35 cellular contexts compared by ENCODE assay signal in the genomic region with DNA sequence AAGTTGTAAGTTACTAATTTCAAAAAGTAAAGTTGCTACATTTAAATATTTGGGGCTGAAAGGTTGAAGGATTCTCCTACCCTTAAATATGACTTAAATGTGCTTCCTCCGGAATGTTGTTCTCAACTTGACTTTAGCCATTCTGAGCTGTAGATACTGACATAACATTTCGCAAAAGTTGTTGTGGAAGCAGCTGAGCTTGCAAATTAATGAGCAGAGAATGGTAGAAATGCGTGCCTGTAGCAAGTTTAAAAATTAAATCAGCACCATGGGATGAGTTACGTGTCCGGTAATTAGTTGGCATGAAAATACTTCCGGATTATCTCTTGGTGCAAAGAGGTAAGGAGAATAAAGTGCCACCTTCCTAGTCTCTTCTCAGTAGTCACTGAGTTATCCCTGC. TPM values are rescaled to one million over a fixed set of nuclear protein-coding genes. Genes with fewer than 3 reads are reported as not detected.
"Had no signal": no experiment of that assay in that cellular context is flagged by ENCODE, and none has a peak within 500 bp of the region (broad histone marks: within the 10 kb centered on the region; RNA-seq: fewer than 3 reads in every experiment).

No MANE protein-coding gene starts in this region.

- H3K9me3 ChIP-seq: adrenal gland, ascending aorta, esophagus muscularis mucosa, gastroesophageal sphincter, heart right ventricle had no signal

- DNase-seq: activated B cell treated with CpG ODN at 0.5 μM for 24 hours; activated CD4-positive, alpha-beta T cell treated with anti-CD3 and anti-CD28 coated beads for 48 hours; activated CD4-positive, alpha-beta T cell treated with anti-CD3 and anti-CD28 coated beads, Interleukin-2, amount 50 U/mL, for 1 hour; activated CD4-positive, alpha-beta T cell treated with anti-CD3 and anti-CD28 coated beads, Interleukin-2, amount 50 U/mL, for 48 hours; activated CD8-positive, alpha-beta memory T cell treated with anti-CD3 and anti-CD28 coated beads for 24 hours; activated CD8-positive, alpha-beta T cell treated with anti-CD3 and anti-CD28 coated beads for 36 hours; activated effector memory CD4-positive, alpha-beta T cell treated with Interleukin-2 at 50 U/mL for 16 hours; activated gamma-delta T cell treated with Interleukin-2 at 50 U/mL for 16 hours; activated naive CD4-positive, alpha-beta T cell treated with Interleukin-2 at 50 U/mL for 16 hours; activated naive CD8-positive, alpha-beta T cell treated with anti-CD3 and anti-CD28 coated beads for 36 hours; activated naive CD8-positive, alpha-beta T cell treated with anti-CD3 and anti-CD28 coated beads, Interleukin-2, amount 50 U/mL, for 24 hours; activated T-cell treated with anti-CD3 and anti-CD28 coated beads, Interleukin-2, amount 50 U/mL, for 4 hours; adrenal gland; brain microvascular endothelial cell; dorsolateral prefrontal cortex; effector memory CD4-positive, alpha-beta T cell; erythroblast; foreskin melanocyte; heart right ventricle; T-helper 1 cell; T-helper 17 cell; T1000 had no signal

- H3K79me2 ChIP-seq: hepatocyte had no signal

- H3K4me2 ChIP-seq: hepatocyte had no signal

- FAIRE-seq: bronchial epithelial cell had no signal

- H3K4me1 ChIP-seq: adrenal gland, ascending aorta, esophagus muscularis mucosa, gastroesophageal sphincter, heart right ventricle had no signal

- H3K27ac ChIP-seq: adrenal gland, ascending aorta, brain microvascular endothelial cell, coronary artery, esophagus muscularis mucosa, gastroesophageal sphincter, heart right ventricle, hepatocyte had no signal

- H3K4me3 ChIP-seq: adrenal gland, ascending aorta, coronary artery, dorsolateral prefrontal cortex, esophagus muscularis mucosa, gastroesophageal sphincter, heart right ventricle, hepatocyte had no signal

- ATAC-seq: activated CD4-positive, CD25-positive, alpha-beta regulatory T cell treated with anti-CD3 and anti-CD28 coated beads, Interleukin-2, amount 50 U/mL, for 24 hours; activated CD8-positive, alpha-beta T cell treated with anti-CD3 and anti-CD28 coated beads for 36 hours; activated naive CD8-positive, alpha-beta T cell treated with anti-CD3 and anti-CD28 coated beads, Interleukin-2, amount 50 U/mL, for 24 hours; activated T-cell treated with anti-CD3 and anti-CD28 coated beads, Interleukin-2, amount 50 U/mL, for 4 hours; activated T-helper 17 cell treated with anti-CD3 and anti-CD28 coated beads, Interleukin-2, amount 50 U/mL, for 72 hours; gastroesophageal sphincter; heart right ventricle; T-helper 17 cell had no signal

- H3K27me3 ChIP-seq: adrenal gland, ascending aorta, brain microvascular endothelial cell, dorsolateral prefrontal cortex, esophagus muscularis mucosa, gastroesophageal sphincter, heart right ventricle, hepatocyte had no signal

- H2AFZ ChIP-seq: hepatocyte had no signal

- H3K36me3 ChIP-seq: adrenal gland, ascending aorta, brain microvascular endothelial cell, esophagus muscularis mucosa, gastroesophageal sphincter, heart right ventricle had no signal

RNA-seq across cellular contexts. Expression of gene PBOV1, which starts 23.6 kb away (rescaled TPM):
- total RNA-seq: activated B cell treated with CpG ODN at 0.5 μM for 24 hours; activated CD8-positive, alpha-beta T cell treated with anti-CD3 and anti-CD28 coated beads for 36 hours; activated naive CD8-positive, alpha-beta T cell treated with anti-CD3 and anti-CD28 coated beads for 36 hours; activated T-cell treated with anti-CD3 and anti-CD28 coated beads, Interleukin-2, amount 50 U/mL, for 4 hours; activated T-helper 17 cell treated with anti-CD3 and anti-CD28 coated beads, Interleukin-2, amount 50 U/mL, for 72 hours; adrenal gland; ascending aorta; bronchial epithelial cell; cardiac septum; cerebellum; dorsolateral prefrontal cortex; esophagus muscularis mucosa; fibroblast of lung; fibroblast of villous mesenchyme; gastroesophageal sphincter; glomerular endothelial cell; heart right ventricle; hepatocyte; T-helper 17 cell had no signal
- polyA plus RNA-seq: adrenal gland, fibroblast of lung, heart right ventricle, hepatocyte had no signal
